In genomic region chr4:155616112-155616511, GRCh38 we compare ENCODE assay signal across 25 cellular contexts. TPM values are rescaled to one million over a fixed set of nuclear protein-coding genes. Genes with fewer than 3 reads are reported as not detected.
DNase-seq lines count a peak whose midpoint lies in the region; ATAC-seq, FAIRE-seq and TF ChIP-seq lines count a peak whose summit lies in the region.
"Had no signal": no experiment of that assay in that cellular context is flagged by ENCODE, and none has a peak within 500 bp of the region (broad histone marks: within the 10 kb centered on the region; RNA-seq: fewer than 3 reads in every experiment).

No MANE protein-coding gene starts in this region.

- in situ Hi-C loops in GM12878 (cut with MboI), result no loop called here

- CTCF ChIA-PET in GM12878 (lab: Yijun Ruan, JAX), result interaction anchor here (0.9 to 2.4 kb wide), 8 partner anchors 8 to 87 kb away, joined by 3 to 14 read pairs (median 4); no protein-coding TSS in a partner anchor

- H3K4me1 ChIP-seq in OCI-LY3 (ENCODE audit: low read length) (peaks cover 23% of the 10 kb centered on the region), GM12878 (ENCODE audit: control insufficient read depth, insufficient read depth, low read length) (no peaks in the 10 kb centered on the region), mesodermal cell (ENCODE audit: control insufficient read depth, insufficient read depth, low read length, poor library complexity, severe bottlenecking) (peaks cover 19% of the 10 kb centered on the region)
- H3K4me1 ChIP-seq: A549 had no signal

- H3K27ac ChIP-seq in OCI-LY3 (ENCODE audit: low read length) (no peak overlapping the region), GM12878 (ENCODE audit: control insufficient read depth, insufficient read depth) (no peak overlapping the region), mesodermal cell (ENCODE audit: low read depth, low read length, severe bottlenecking) (peak overlapping the region; percentile 69)
- H3K27ac ChIP-seq: A549; BLaER1 treated with 17β-estradiol and CSF1 and Interleukin-3, amounts not matched to agents 10 nM and 100 nM had no signal

- peak; percentile 27; the same call in 2 of the 3 replicates for ATAC-seq in GM12878
- no peak for ATAC-seq in GM19467 (IDR thresholded peaks at IDR 0.05; ENCODE audit: unreplicated experiment)
- ATAC-seq: A549; CD8-positive, alpha-beta T cell; HepG2; Right ventricle myocardium inferior had no signal

- no peak overlapping the region for H3K4me3 ChIP-seq in OCI-LY3 (ENCODE audit: low read length)
- H3K4me3 ChIP-seq in GM12878, result no peak overlapping the region
- no peak overlapping the region for H3K4me3 ChIP-seq in mesodermal cell (ENCODE audit: extremely low read depth, insufficient read depth, low read length, poor library complexity, severe bottlenecking)
- H3K4me3 ChIP-seq: A549; BLaER1 treated with 17β-estradiol and CSF1 and Interleukin-3, amounts not matched to agents 10 nM and 100 nM had no signal

- no peaks in the 10 kb centered on the region for H3K36me3 ChIP-seq in OCI-LY3 (replicated peaks; ENCODE audit: low read depth, low read length)
- H3K36me3 ChIP-seq in GM12878 (ENCODE audit: control insufficient read depth in 2 of 2, insufficient read depth in 2 of 2, low read length in 1 of 2), result no peaks in the 10 kb centered on the region
- no peaks in the 10 kb centered on the region for H3K36me3 ChIP-seq in mesodermal cell (ENCODE audit: control insufficient read depth, insufficient read depth, low read length)
- H3K36me3 ChIP-seq: BLaER1 treated with 17β-estradiol and CSF1 and Interleukin-3, amounts not matched to agents 10 nM and 100 nM had no signal

- H2AFZ ChIP-seq in OCI-LY3 (ENCODE audit: low read depth, low read length) (peak overlapping the region; percentile 17; the same call in 1 of the 2 replicates), GM12878 (ENCODE audit: control insufficient read depth, low read depth, low read length) (no peak overlapping the region)

- WGBS in GM12878 (ENCODE audit: insufficient coverage, insufficient replicate concordance, low lambda C conversion rate, missing lambda C conversion rate), result 0% methylated on average over 1 of the region's 1 CpG
- no CpG with 5 or more reads among the region's 1 CpG for WGBS in mesodermal cell (ENCODE audit: insufficient coverage in 2 of 2), 2 experiments

- TF ChIP-seq CTCF in OCI-LY3 (IDR thresholded peaks at IDR 0.05; ENCODE audit: low read depth, low read length) (no peak), GM12878 (IDR thresholded peaks at IDR 0.05 in 2 of 3, conservative IDR thresholded peaks at IDR 0.05 in 1 of 3; ENCODE audit: control insufficient read depth in 2 of 3, extremely low read depth in 1 of 3, insufficient read depth in 1 of 3, low read depth in 3 of 3, low read length in 3 of 3) (no peak)

- TF ChIP-seq POLR2A in GM12878 (IDR thresholded peaks at IDR 0.05; ENCODE audit: low read depth, low read length), result no peak

- no peak for TF ChIP-seq EP300 in GM12878 (IDR thresholded peaks at IDR 0.05; ENCODE audit: borderline replicate concordance in 1 of 2, control insufficient read depth in 1 of 2, low read depth in 2 of 2, low read length in 2 of 2)

- intact Hi-C loops in GM12878 (cut with micrococcal nuclease; ENCODE audit: unreplicated experiment), result no loop called here

- no TSS peak for BruUV-seq in GM12878 (replicated peaks; lab: Mats Ljungman, UMichigan)

- H3K9ac ChIP-seq in OCI-LY3 (ENCODE audit: low read length) (no peak overlapping the region), GM12878 (ENCODE audit: control insufficient read depth, insufficient read depth, low read length) (no peak overlapping the region)
- H3K9ac ChIP-seq: BLaER1 treated with 17β-estradiol and CSF1 and Interleukin-3, amounts not matched to agents 10 nM and 100 nM had no signal

- RAD21 ChIA-PET in GM12878 (lab: Charles Lee; ENCODE audit: unreplicated experiment), result interaction anchor here (0.7 to 2.5 kb wide), 16 partner anchors 9 to 337 kb away, joined by 3 to 17 read pairs (median 4); partner anchors contain the start of genes CTSO and GUCY1B1

- SMC1A ChIA-PET in GM12878 (lab: Charles Lee; ENCODE audit: uncharacterized antibody, unreplicated experiment), result interaction anchor here (0.8 to 4.2 kb wide), 30 partner anchors 9 to 337 kb away, joined by 3 to 50 read pairs (median 4); partner anchors contain the start of genes CTSO, GUCY1A1 and GUCY1B1

- H3K4me2 ChIP-seq in OCI-LY3 (ENCODE audit: low read length) (peak overlapping the region; percentile 56), GM12878 (ENCODE audit: control insufficient read depth, insufficient read depth) (no peak overlapping the region)
- H3K4me2 ChIP-seq: A549 had no signal

- DNase-seq in EH (ENCODE audit: low read depth) (peak; percentile 27), GM12878 (ENCODE audit: low read depth, low spot score) (no peak), NCI-H128 (lab: John Stamatoyannopoulos, UW; ENCODE audit: unreplicated experiment) (no peak), Ammon's horn (ENCODE audit: low spot score) (no peak)
- DNase-seq: Calu3; CD8-positive, alpha-beta T cell; DMS53; HFFc6; KG1; NCI-H1417 treated with DMSO at 0.1 percent for 48 hours; NCI-H2029; NCI-H2171; NCI-H446; NCI-H526 treated with DMSO at 0.1 percent for 48 hours had no signal

- H4K20me1 ChIP-seq in OCI-LY3 (ENCODE audit: insufficient read depth, low read length) (no peaks in the 10 kb centered on the region), GM12878 (ENCODE audit: control insufficient read depth, insufficient read depth) (no peaks in the 10 kb centered on the region)
- H4K20me1 ChIP-seq: BLaER1 treated with 17β-estradiol and CSF1 and Interleukin-3, amounts not matched to agents 10 nM and 100 nM had no signal

- H3K9me3 ChIP-seq in OCI-LY3 (ENCODE audit: insufficient read depth, low read length) (no peaks in the 10 kb centered on the region), GM12878 (replicated peaks; ENCODE audit: control insufficient read depth, insufficient read depth, low read length) (no peaks in the 10 kb centered on the region), mesodermal cell (ENCODE audit: control insufficient read depth, low read length) (no peaks in the 10 kb centered on the region)
- H3K9me3 ChIP-seq: A549 had no signal

- H3K79me2 ChIP-seq in OCI-LY3 (ENCODE audit: low read length), result no peaks in the 10 kb centered on the region
- no peaks in the 10 kb centered on the region for H3K79me2 ChIP-seq in GM12878 (ENCODE audit: control insufficient read depth, insufficient read depth, low read length)

- H3K27me3 ChIP-seq in OCI-LY3 (ENCODE audit: low read depth, low read length) (no peaks in the 10 kb centered on the region), GM12878 (replicated peaks in 1 of 2; ENCODE audit: control insufficient read depth in 2 of 2, insufficient read depth in 2 of 2, low read length in 1 of 2) (no peaks in the 10 kb centered on the region; a peak in 1 of 4 replicates)
- H3K27me3 ChIP-seq: BLaER1 treated with 17β-estradiol and CSF1 and Interleukin-3, amounts not matched to agents 10 nM and 100 nM had no signal

- POLR2A ChIA-PET in GM12878 (lab: Charles Lee), result interaction anchor here (0.6 to 2.9 kb wide), 7 partner anchors 8 to 295 kb away, joined by 3 to 16 read pairs (median 4); no protein-coding TSS in a partner anchor

- TF ChIP-seq RAD21 in GM12878 (IDR thresholded peaks at IDR 0.05; ENCODE audit: insufficient read depth, low read depth, low read length), result no peak

- no peak for FAIRE-seq in GM12878 (lab: Jason Lieb, UNC)
- FAIRE-seq: A549, GM12892, H54, HepG2, RCC 7860 had no signal

TF ChIP-seq in GM12878, 131 proteins besides CTCF, POLR2A, EP300 and RAD21 (continues in another document):
- TF ChIP-seq ATF3 (IDR thresholded peaks at IDR 0.05; ENCODE audit: borderline replicate concordance, extremely low read depth, low read depth, low read length) (no peak), E4F1 (IDR thresholded peaks at IDR 0.05; ENCODE audit: borderline replicate concordance, partially characterized antibody) (no peak)

RNA-seq across cellular contexts. Expression of gene GUCY1A1, which starts 50.5 kb away (rescaled TPM):
- total RNA-seq in GM12878 (2013; cell fraction: nucleolus; rRNA removed), result 36.6 and 36.9 TPM in 2 replicates
- 0.51 and 0.76 TPM in 2 replicates for total RNA-seq in GM12878 (2014; rRNA removed)
- total RNA-seq in GM12878 (2014; rRNA removed; fragmentation: Illumina TruSeq; extraction: Trizol), result 0.74 and 0.98 TPM in 2 replicates
- total RNA-seq in GM12878 (2021), result 0.46 and 0.48 TPM in 2 replicates
- polyA plus RNA-seq in GM12878 (2011; ENCODE audit: low read depth), result 0.13 TPM
- polyA plus RNA-seq in GM12878 (2011; rRNA removed), result 22.6 and 24.3 TPM in 2 replicates
- polyA plus RNA-seq in GM12878 (2011; cell fraction: cytosol; rRNA removed), result 15.3 and 16.9 TPM in 2 replicates
- polyA plus RNA-seq in GM12878 (2011; cell fraction: nucleus; rRNA removed), result 15.6 and 16.6 TPM in 2 replicates
- polyA plus RNA-seq in GM12878 (2012), result 0.20 and 0.38 TPM in 2 replicates
- polyA plus RNA-seq in GM12878 (2014; fragmentation: Illumina TruSeq; extraction: Trizol), result 0.54 and 0.87 TPM in 2 replicates
- polyA plus RNA-seq in GM12878 (2014; fragmentation: Nextera tagmentation; extraction: Ambion mirVana), result 1 to 10 TPM in 1 of 2 experiments, under 1 TPM in 1; 0.57 to 1.1 TPM
- 0.50 and 0.60 TPM in 2 replicates for polyA plus RNA-seq in GM12878 (2014; rRNA removed)
- 1 to 10 TPM in 1 of 2 experiments, under 1 TPM in 1; 0.44 to 1.0 TPM for polyA plus RNA-seq in GM12878 (2016; fragmentation: Nextera tagmentation; extraction: Ambion mirVana)
- polyA minus RNA-seq in GM12878 (2011; rRNA and poly(A)+ RNA removed), result 49.1 and 54.0 TPM in 2 replicates
- polyA minus RNA-seq in GM12878 (2011; cell fraction: cytosol; rRNA and poly(A)+ RNA removed), result 10.7 and 12.0 TPM in 2 replicates
- 16.9 and 20.4 TPM in 2 replicates for polyA minus RNA-seq in GM12878 (2011; cell fraction: nucleus; rRNA and poly(A)+ RNA removed)
- polyA plus RNA-seq in mesodermal cell (2013, experiment 1 of 2), result 12.1 TPM
- polyA plus RNA-seq in mesodermal cell (2013, experiment 2 of 2), result 16.5 TPM
- total RNA-seq: CD8-positive, alpha-beta T cell; HepG2; HFFc6; OCI-LY7 had no signal
- polyA plus RNA-seq: A549, HepG2 had no signal
